14 cellular contexts compared by ENCODE assay signal in genomic region chr19:11418166-11418517, GRCh38. TPM values are rescaled to one million over a fixed set of nuclear protein-coding genes. Genes with fewer than 3 reads are reported as not detected.
DNase-seq lines count a peak whose midpoint lies in the region; ATAC-seq and TF ChIP-seq lines count a peak whose summit lies in the region.
"Had no signal": no experiment of that assay in that cellular context is flagged by ENCODE, and none has a peak within 500 bp of the region (broad histone marks: within the 10 kb centered on the region; RNA-seq: fewer than 3 reads in every experiment).

No MANE protein-coding gene starts in this region.

- ATAC-seq in left ventricle myocardium superior = no peak
- ATAC-seq in mucosa of descending colon = peak; percentile 2
- ATAC-seq in HG03135 (IDR thresholded peaks at IDR 0.05; ENCODE audit: unreplicated experiment) = no peak
- ATAC-seq: GM12878; naive thymus-derived CD4-positive, alpha-beta T cell had no signal

- H3K27me3 ChIP-seq in right atrium auricular region (peaks cover 6 to 7% of the 10 kb centered on the region in 2 donors), colonic mucosa (peaks cover 35% of the 10 kb centered on the region)

- H3K4me1 Mint-ChIP-seq in osteocyte (ENCODE audit: unreplicated experiment) = peaks cover 29% of the 10 kb centered on the region

- TF ChIP-seq CTCF in right atrium auricular region (IDR thresholded peaks at IDR 0.05) = no peak
- no peak for TF ChIP-seq CTCF in colonic mucosa (IDR thresholded peaks at IDR 0.05)
- no peak for TF ChIP-seq CTCF in mucosa of descending colon (IDR thresholded peaks at IDR 0.05)
- no peak for TF ChIP-seq CTCF in osteocyte (IDR thresholded peaks at IDR 0.05)

- DNase-seq in right atrium auricular region (ENCODE audit: low spot score) = no peak
- DNase-seq in left ventricle myocardium superior = no peak
- DNase-seq in colonic mucosa = no peak
- no peak for DNase-seq in mucosa of descending colon
- no peak for DNase-seq in NCI-H1092 (lab: John Stamatoyannopoulos, UW)
- DNase-seq in activated CD4-positive, alpha-beta T cell treated with anti-CD3 and anti-CD28 coated beads for 48 hours = no peak
- no peak for DNase-seq in osteocyte (ENCODE audit: extremely low spot score, unreplicated experiment)
- DNase-seq: activated CD4-positive, alpha-beta memory T cell treated with anti-CD3 and anti-CD28 coated beads for 36 hours; BE2C; MG63; naive thymus-derived CD4-positive, alpha-beta T cell; SHP77 treated with DMSO at 0.1 percent for 48 hours had no signal

- H3K27ac ChIP-seq in right atrium auricular region (peak overlapping the region; percentile 65 to 83), colonic mucosa (no peak overlapping the region)

- H3K9me3 ChIP-seq in right atrium auricular region = no peaks in the 10 kb centered on the region
- H3K9me3 ChIP-seq in colonic mucosa = no peaks in the 10 kb centered on the region
- H3K9me3 ChIP-seq in mucosa of descending colon = no peaks in the 10 kb centered on the region
- H3K9me3 ChIP-seq: BE2C had no signal

- no peaks in the 10 kb centered on the region for H3K9me3 Mint-ChIP-seq in osteocyte (ENCODE audit: unreplicated experiment)
- H3K9me3 Mint-ChIP-seq: activated CD4-positive, alpha-beta memory T cell treated with anti-CD3 and anti-CD28 coated beads for 36 hours had no signal

- H3K4me3 Mint-ChIP-seq in osteocyte (ENCODE audit: unreplicated experiment) = no peak overlapping the region
- H3K4me3 Mint-ChIP-seq: activated CD4-positive, alpha-beta memory T cell treated with anti-CD3 and anti-CD28 coated beads for 36 hours had no signal

- peaks cover 29% of the 10 kb centered on the region for H3K27me3 Mint-ChIP-seq in osteocyte (ENCODE audit: unreplicated experiment)

- H3K36me3 Mint-ChIP-seq in osteocyte (ENCODE audit: unreplicated experiment) = no peaks in the 10 kb centered on the region
- H3K36me3 Mint-ChIP-seq: activated CD4-positive, alpha-beta memory T cell treated with anti-CD3 and anti-CD28 coated beads for 36 hours; naive thymus-derived CD4-positive, alpha-beta T cell had no signal

- H3K4me3 ChIP-seq in right atrium auricular region (peak overlapping the region; percentile 55), colonic mucosa (peak overlapping the region; percentile 46), mucosa of descending colon (no peak overlapping the region)
- H3K4me3 ChIP-seq: GM12878 had no signal

- H3K4me1 ChIP-seq in right atrium auricular region (peaks cover 0 to 47% of the 10 kb centered on the region in 2 donors), colonic mucosa (peaks cover 4% of the 10 kb centered on the region), mucosa of descending colon (ENCODE audit: low read depth) (peaks cover 39% of the 10 kb centered on the region)
- H3K4me1 ChIP-seq: BE2C had no signal

- H3K27ac Mint-ChIP-seq in osteocyte (ENCODE audit: unreplicated experiment) = no peak overlapping the region
- H3K27ac Mint-ChIP-seq: activated CD4-positive, alpha-beta memory T cell treated with anti-CD3 and anti-CD28 coated beads for 36 hours; naive thymus-derived CD4-positive, alpha-beta T cell had no signal

- intact Hi-C loops in left ventricle myocardium superior (cut with micrococcal nuclease) = no loop called here
- intact Hi-C loops in colonic mucosa (cut with DNase I) = no loop called here
- intact Hi-C loops in mucosa of descending colon (cut with DNase I, micrococcal nuclease) = no loop called here

- H3K36me3 ChIP-seq in right atrium auricular region (no peaks in the 10 kb centered on the region), colonic mucosa (no peaks in the 10 kb centered on the region), mucosa of descending colon (ENCODE audit: low read depth) (no peaks in the 10 kb centered on the region)
- H3K36me3 ChIP-seq: BE2C, MG63 had no signal

- no peak overlapping the region for H3K9ac ChIP-seq in colonic mucosa (ENCODE audit: low read depth in 2 of 2, low read length in 2 of 2)

RNA-seq across cellular contexts. Expression of gene RGL3, which starts 1.0 kb away (rescaled TPM):
- 1 to 10 TPM; 7.4 to 8.4 TPM for total RNA-seq in right atrium auricular region
- 6.4 TPM for total RNA-seq in left ventricle myocardium superior
- total RNA-seq in colonic mucosa = 10 to 100 TPM; 13.8 to 32.7 TPM
- 10 to 100 TPM; 10.7 to 15.1 (median 11.0) TPM for total RNA-seq in mucosa of descending colon
- total RNA-seq in osteocyte = 1.1 and 1.9 TPM in 2 replicates
- total RNA-seq: activated CD4-positive, alpha-beta memory T cell treated with anti-CD3 and anti-CD28 coated beads for 36 hours; GM12878; naive thymus-derived CD4-positive, alpha-beta T cell had no signal

RNA-seq across cellular contexts. Expression of gene ODAD3, which starts 16.8 kb away (rescaled TPM):
- total RNA-seq in right atrium auricular region = under 1 TPM; 0.22 to 0.59 TPM
- 0.42 TPM for total RNA-seq in left ventricle myocardium superior
- under 1 TPM in 1 of 2 donors, not detected in 1; 0.22 TPM for total RNA-seq in colonic mucosa
- total RNA-seq in mucosa of descending colon = under 1 TPM in 2 of 3 donors, not detected in 1; 0.14 to 0.28 TPM
- not detected in 2 replicates for total RNA-seq in osteocyte
- total RNA-seq: naive thymus-derived CD4-positive, alpha-beta T cell had no signal

RNA-seq across cellular contexts. Expression of gene PRKCSH, which starts 17.3 kb away (rescaled TPM):
- 10 to 100 TPM; 78.0 to 82.8 TPM for total RNA-seq in right atrium auricular region
- 139 TPM for total RNA-seq in left ventricle myocardium superior
- total RNA-seq in colonic mucosa = 100 to 1,000 TPM; 308 to 434 TPM
- total RNA-seq in mucosa of descending colon = 100 to 1,000 TPM; 249 to 337 (median 302) TPM
- 398 and 415 TPM in 2 replicates for total RNA-seq in osteocyte

RNA-seq across cellular contexts. Expression of gene EPOR, which starts 34.0 kb away (rescaled TPM):
- total RNA-seq in right atrium auricular region (1 to 10 TPM; 5.9 to 10.0 TPM), left ventricle myocardium superior (7.6 TPM), colonic mucosa (1 to 10 TPM; 2.8 to 5.8 TPM), mucosa of descending colon (1 to 10 TPM; 2.8 to 4.7 (median 3.6) TPM), osteocyte (2.3 and 2.4 TPM in 2 replicates)

RNA-seq across cellular contexts. Expression of gene SWSAP1, which starts 43.7 kb away (rescaled TPM):
- total RNA-seq in right atrium auricular region = 1 to 10 TPM in 1 of 2 donors, under 1 TPM in 1; 0.44 to 1.5 TPM
- total RNA-seq in left ventricle myocardium superior = 2.0 TPM
- 1 to 10 TPM; 3.0 to 4.6 TPM for total RNA-seq in colonic mucosa
- 1 to 10 TPM; 2.5 to 3.4 (median 3.3) TPM for total RNA-seq in mucosa of descending colon
- total RNA-seq in osteocyte = 1.3 and 2.4 TPM in 2 replicates
